Comparison of ENCODE assay signal across 19 cellular contexts in the genomic region with DNA sequence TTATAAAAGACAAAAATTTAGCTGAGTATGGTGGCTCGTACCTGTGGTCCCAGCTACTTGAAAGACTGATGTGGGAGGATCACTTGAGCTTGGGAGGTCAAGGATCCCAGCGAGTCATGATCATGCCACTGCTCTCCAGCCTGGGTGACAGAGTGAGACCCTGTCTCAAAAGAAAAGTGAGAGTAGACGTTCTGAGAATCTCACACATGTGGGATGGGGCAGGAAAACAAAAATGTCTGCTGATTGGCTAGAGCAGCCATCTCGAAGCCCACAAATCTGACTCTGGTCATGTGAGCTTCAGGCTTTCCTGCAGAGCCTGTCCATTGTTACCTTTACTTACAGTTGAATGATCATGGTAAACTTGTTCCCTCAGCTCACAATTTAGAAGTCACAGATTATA. TPM values are rescaled to one million over a fixed set of nuclear protein-coding genes. Genes with fewer than 3 reads are reported as not detected.
A peak's percentile ranks its signal among the peaks of the same experiment; 100 is the strongest.
DNase-seq lines count a peak whose midpoint lies in the region; ATAC-seq, FAIRE-seq and TF ChIP-seq lines count a peak whose summit lies in the region.
"Had no signal": no experiment of that assay in that cellular context is flagged by ENCODE, and none has a peak within 500 bp of the region (broad histone marks: within the 10 kb centered on the region; RNA-seq: fewer than 3 reads in every experiment).

No MANE protein-coding gene starts in this region.

- peaks cover 2% of the 10 kb centered on the region for H3K27me3 Mint-ChIP-seq in activated CD4-positive, alpha-beta T cell treated with anti-CD3 and anti-CD28 coated beads, Interleukin-2, amount 10 ng/mL, durations not matched to agents 24 days and 14 days
- no peaks in the 10 kb centered on the region for H3K27me3 Mint-ChIP-seq in activated naive CD8-positive, alpha-beta T cell
- H3K27me3 Mint-ChIP-seq in activated naive CD8-positive, alpha-beta T cell treated with anti-CD3 and anti-CD28 coated beads, Interleukin-2, amount 50 U/mL, for 24 hours, result no peaks in the 10 kb centered on the region
- peaks cover 4% of the 10 kb centered on the region for H3K27me3 Mint-ChIP-seq in GM23338 (ENCODE audit: insufficient read depth, low read depth, poor library complexity)

- no peaks in the 10 kb centered on the region for H3K79me2 ChIP-seq in GM23338 (replicated peaks; ENCODE audit: insufficient read depth)
- H3K79me2 ChIP-seq in endothelial cell of umbilical vein (ENCODE audit: control insufficient read depth, insufficient read depth, low read length), result no peaks in the 10 kb centered on the region

- H2AFZ ChIP-seq in GM23338, result 0 out of 2 replicates have a peak overlapping the region, but pooled peaks have one; percentile 47
- no peak overlapping the region for H2AFZ ChIP-seq in endothelial cell of umbilical vein (ENCODE audit: low read depth, low read length)

- no peaks in the 10 kb centered on the region for H4K20me1 ChIP-seq in GM23338 (replicated peaks; ENCODE audit: insufficient read depth)
- H4K20me1 ChIP-seq in endothelial cell of umbilical vein (replicated peaks; ENCODE audit: control insufficient read depth, extremely low read depth, insufficient read depth, low read length), result no peaks in the 10 kb centered on the region

- BruUV-seq in endothelial cell of umbilical vein (replicated peaks; lab: Mats Ljungman, UMichigan), result no TSS peak

- no peaks in the 10 kb centered on the region for H3K9me3 Mint-ChIP-seq in activated CD4-positive, alpha-beta T cell treated with anti-CD3 and anti-CD28 coated beads, Interleukin-2, amount 10 ng/mL, durations not matched to agents 24 days and 14 days
- H3K9me3 Mint-ChIP-seq in activated naive CD8-positive, alpha-beta T cell (ENCODE audit: low read depth), result no peaks in the 10 kb centered on the region
- H3K9me3 Mint-ChIP-seq in activated naive CD8-positive, alpha-beta T cell treated with anti-CD3 and anti-CD28 coated beads, Interleukin-2, amount 50 U/mL, for 24 hours, result no peaks in the 10 kb centered on the region
- no peaks in the 10 kb centered on the region for H3K9me3 Mint-ChIP-seq in GM23338
- H3K9me3 Mint-ChIP-seq: CD4-positive, CD25-positive, alpha-beta regulatory T cell; CD8-positive, alpha-beta memory T cell had no signal

- H3K27me3 ChIP-seq in GM23338 (ENCODE audit: insufficient read depth), result no peaks in the 10 kb centered on the region
- no peaks in the 10 kb centered on the region for H3K27me3 ChIP-seq in endothelial cell of umbilical vein (ENCODE audit: control insufficient read depth in 2 of 2, insufficient read depth in 2 of 2, low read length in 2 of 2)
- H3K27me3 ChIP-seq: BE2C had no signal

- intact Hi-C loops in activated CD4-positive, alpha-beta T cell treated with anti-CD3 and anti-CD28 coated beads, Interleukin-2, amount 10 ng/mL, durations not matched to agents 24 days and 14 days (cut with micrococcal nuclease), result no loop called here
- intact Hi-C loops in endothelial cell of umbilical vein (cut with micrococcal nuclease), result no loop called here

- peak overlapping the region; percentile 58 for H3K27ac Mint-ChIP-seq in activated CD4-positive, alpha-beta T cell treated with anti-CD3 and anti-CD28 coated beads, Interleukin-2, amount 10 ng/mL, durations not matched to agents 24 days and 14 days
- H3K27ac Mint-ChIP-seq in activated naive CD8-positive, alpha-beta T cell, result peak overlapping the region; percentile 22
- no peak overlapping the region for H3K27ac Mint-ChIP-seq in activated naive CD8-positive, alpha-beta T cell treated with anti-CD3 and anti-CD28 coated beads, Interleukin-2, amount 50 U/mL, for 24 hours
- H3K27ac Mint-ChIP-seq in GM23338, result no peak overlapping the region
- H3K27ac Mint-ChIP-seq: CD8-positive, alpha-beta memory T cell; H9 had no signal

- POLR2A ChIA-PET in endothelial cell of umbilical vein (lab: Charles Lee), result no interaction called here

- H3K36me3 ChIP-seq in GM23338 (ENCODE audit: insufficient read depth) (no peaks in the 10 kb centered on the region), endothelial cell of umbilical vein (ENCODE audit: control insufficient read depth in 2 of 2, extremely low read depth in 1 of 2, insufficient read depth in 2 of 2, low read length in 2 of 2) (no peaks in the 10 kb centered on the region)
- H3K36me3 ChIP-seq: BE2C had no signal

- H3K4me1 Mint-ChIP-seq in activated CD4-positive, alpha-beta T cell treated with anti-CD3 and anti-CD28 coated beads, Interleukin-2, amount 10 ng/mL, durations not matched to agents 24 days and 14 days, result peaks cover 8% of the 10 kb centered on the region
- H3K4me1 Mint-ChIP-seq in activated naive CD8-positive, alpha-beta T cell (ENCODE audit: low read depth), result no peaks in the 10 kb centered on the region
- H3K4me1 Mint-ChIP-seq in activated naive CD8-positive, alpha-beta T cell treated with anti-CD3 and anti-CD28 coated beads, Interleukin-2, amount 50 U/mL, for 24 hours, result peaks cover 13% of the 10 kb centered on the region
- H3K4me1 Mint-ChIP-seq in GM23338, result peaks cover 9% of the 10 kb centered on the region
- H3K4me1 Mint-ChIP-seq: CD8-positive, alpha-beta memory T cell had no signal

- no peak overlapping the region for H3K4me2 ChIP-seq in GM23338
- H3K4me2 ChIP-seq in endothelial cell of umbilical vein (ENCODE audit: insufficient read depth, low read length), result no peak overlapping the region

- ATAC-seq in activated naive CD8-positive, alpha-beta T cell treated with anti-CD3 and anti-CD28 coated beads, Interleukin-2, amount 50 U/mL, for 24 hours, result no peak
- ATAC-seq in GM23338, result no peak

- no peaks in the 10 kb centered on the region for H3K36me3 Mint-ChIP-seq in activated CD4-positive, alpha-beta T cell treated with anti-CD3 and anti-CD28 coated beads, Interleukin-2, amount 10 ng/mL, durations not matched to agents 24 days and 14 days (ENCODE audit: low read depth)
- no peaks in the 10 kb centered on the region for H3K36me3 Mint-ChIP-seq in activated naive CD8-positive, alpha-beta T cell
- H3K36me3 Mint-ChIP-seq in activated naive CD8-positive, alpha-beta T cell treated with anti-CD3 and anti-CD28 coated beads, Interleukin-2, amount 50 U/mL, for 24 hours (ENCODE audit: low read depth), result no peaks in the 10 kb centered on the region
- no peaks in the 10 kb centered on the region for H3K36me3 Mint-ChIP-seq in GM23338 (ENCODE audit: low read depth)
- H3K36me3 Mint-ChIP-seq: CD4-positive, CD25-positive, alpha-beta regulatory T cell; CD8-positive, alpha-beta memory T cell had no signal

- TF ChIP-seq CTCF in GM23338 (conservative IDR thresholded peaks at IDR 0.05; ENCODE audit: low read depth in 2 of 2) (no peak), endothelial cell of umbilical vein (IDR thresholded peaks at IDR 0.05; ENCODE audit: extremely low read depth in 1 of 2, insufficient read depth in 1 of 2, low read depth in 1 of 2, low read length in 2 of 2) (no peak)

- no peak overlapping the region for H3K4me3 Mint-ChIP-seq in activated CD4-positive, alpha-beta T cell treated with anti-CD3 and anti-CD28 coated beads, Interleukin-2, amount 10 ng/mL, durations not matched to agents 24 days and 14 days
- no peak overlapping the region for H3K4me3 Mint-ChIP-seq in activated naive CD8-positive, alpha-beta T cell
- H3K4me3 Mint-ChIP-seq in activated naive CD8-positive, alpha-beta T cell treated with anti-CD3 and anti-CD28 coated beads, Interleukin-2, amount 50 U/mL, for 24 hours, result no peak overlapping the region
- H3K4me3 Mint-ChIP-seq in GM23338, result no peak overlapping the region
- H3K4me3 Mint-ChIP-seq: CD4-positive, CD25-positive, alpha-beta regulatory T cell; CD8-positive, alpha-beta memory T cell; H9 had no signal

- H3K4me3 ChIP-seq in GM23338 (no peak overlapping the region), endothelial cell of umbilical vein (replicated peaks in 1 of 3; ENCODE audit: insufficient read depth in 1 of 3, low read depth in 1 of 3, low read length in 3 of 3) (no peak overlapping the region)

- no peak for DNase-seq in activated CD4-positive, alpha-beta T cell treated with anti-CD3 and anti-CD28 coated beads, Interleukin-2, amount 10 ng/mL, durations not matched to agents 24 days and 14 days
- no peak for DNase-seq in activated CD4-positive, alpha-beta T cell treated with anti-CD3 and anti-CD28 coated beads, Interleukin-2, amount 50 U/mL, for 48 hours
- DNase-seq in activated naive CD8-positive, alpha-beta T cell treated with anti-CD3 and anti-CD28 coated beads, Interleukin-2, amount 50 U/mL, for 24 hours, result no peak
- DNase-seq in GM23338 (ENCODE audit: low spot score), result no peak
- DNase-seq in endothelial cell of umbilical vein (ENCODE audit: low read depth, low spot score), result no peak
- DNase-seq in HuH-7.5 (ENCODE audit: low spot score), result no peak
- DNase-seq in DMS114 treated with DMSO at 0.1 percent for 48 hours (lab: John Stamatoyannopoulos, UW; ENCODE audit: unreplicated experiment), result no peak
- DNase-seq: ACHN; BE2C; C1 segment of cervical spinal cord; CD4-positive, CD25-positive, alpha-beta regulatory T cell; CD8-positive, alpha-beta memory T cell; COR-L47; DMS 273 treated with DMSO at 0.1 percent for 48 hours; H9 had no signal

- no peaks in the 10 kb centered on the region for H3K9me3 ChIP-seq in endothelial cell of umbilical vein (replicated peaks; ENCODE audit: control insufficient read depth, insufficient read depth, low read length)
- H3K9me3 ChIP-seq: BE2C had no signal

- no peaks in the 10 kb centered on the region for H3K9me1 ChIP-seq in endothelial cell of umbilical vein (replicated peaks; ENCODE audit: control insufficient read depth, extremely low read depth, insufficient read depth, low read length)

- H3K9me2 ChIP-seq in GM23338 (ENCODE audit: insufficient read depth), result no peaks in the 10 kb centered on the region

- H3K27ac ChIP-seq in GM23338 (ENCODE audit: low read depth) (no peak overlapping the region), endothelial cell of umbilical vein (ENCODE audit: insufficient read depth, low read depth, low read length) (no peak overlapping the region)

- FAIRE-seq in endothelial cell of umbilical vein (lab: Jason Lieb, UNC), result peak; percentile 52
- FAIRE-seq: A204.1, G401.6, H1 had no signal

- TF ChIP-seq POLR2A in endothelial cell of umbilical vein (IDR thresholded peaks at IDR 0.05; ENCODE audit: low read depth, low read length), result no peak

- 0 out of 2 replicates have a peak, but pooled peaks cover 8% of the 10 kb centered on the region for H3K4me1 ChIP-seq in GM23338 (ENCODE audit: insufficient read depth)
- peaks cover 6% of the 10 kb centered on the region for H3K4me1 ChIP-seq in endothelial cell of umbilical vein (ENCODE audit: control insufficient read depth, extremely low read depth, insufficient read depth, low read length)
- H3K4me1 ChIP-seq: BE2C had no signal

- dilution Hi-C loops in endothelial cell of umbilical vein (cut with MboI; ENCODE audit: extremely low pct_ligation_motif_present, low sequenced_read_pairs), result no loop called here

- H3K9ac ChIP-seq in endothelial cell of umbilical vein (replicated peaks; ENCODE audit: extremely low read depth, insufficient read depth, low read length), result no peak overlapping the region

- no peaks in the 10 kb centered on the region for H3F3A ChIP-seq in GM23338 (replicated peaks; ENCODE audit: low read depth)

- CTCF ChIA-PET in endothelial cell of umbilical vein (lab: Charles Lee), result no interaction called here

RNA-seq across cellular contexts. Expression of gene SLC9A7, which starts 23.1 kb away (rescaled TPM):
- 37.7 and 43.8 TPM in 2 replicates for total RNA-seq in activated CD4-positive, alpha-beta T cell treated with anti-CD3 and anti-CD28 coated beads, Interleukin-2, amount 10 ng/mL, durations not matched to agents 24 days and 14 days
- 11.0 and 15.4 TPM in 2 replicates for total RNA-seq in GM23338 (2014; rRNA removed; shearing (Covaris generic))
- polyA plus RNA-seq in GM23338 (2016; fragmentation: Nextera tagmentation; extraction: Ambion mirVana) (2.5 TPM in 2 replicates), endothelial cell of umbilical vein (3.5 and 4.6 TPM in 2 replicates)
- 7.5 and 10.4 TPM in 2 replicates for total RNA-seq in endothelial cell of umbilical vein
- 3.9 and 4.4 TPM in 2 replicates for polyA plus RNA-seq in endothelial cell of umbilical vein (2011; cell fraction: cytosol; rRNA removed)
- polyA plus RNA-seq in endothelial cell of umbilical vein (2011; cell fraction: nucleus; rRNA removed), result 5.4 and 7.2 TPM in 2 replicates
- 3.7 and 4.2 TPM in 2 replicates for polyA plus RNA-seq in endothelial cell of umbilical vein (2012)
- 21.9 and 29.7 TPM in 2 replicates for polyA minus RNA-seq in endothelial cell of umbilical vein
- 5.1 TPM for polyA minus RNA-seq in endothelial cell of umbilical vein (2011; cell fraction: cytosol; rRNA and poly(A)+ RNA removed)
- 5.9 and 6.8 TPM in 2 replicates for polyA minus RNA-seq in endothelial cell of umbilical vein (2011; cell fraction: nucleus; rRNA and poly(A)+ RNA removed)

RNA-seq across cellular contexts. Expression of gene RP2, which starts 54.8 kb away (rescaled TPM):
- total RNA-seq in activated CD4-positive, alpha-beta T cell treated with anti-CD3 and anti-CD28 coated beads, Interleukin-2, amount 10 ng/mL, durations not matched to agents 24 days and 14 days, result 6.3 and 7.6 TPM in 2 replicates
- 11.0 and 12.1 TPM in 2 replicates for total RNA-seq in GM23338 (2014; rRNA removed; shearing (Covaris generic))
- polyA plus RNA-seq in GM23338 (2016; fragmentation: Nextera tagmentation; extraction: Ambion mirVana) (4.5 TPM in 2 replicates), endothelial cell of umbilical vein (5.9 and 7.4 TPM in 2 replicates)
- total RNA-seq in endothelial cell of umbilical vein, result 18.7 and 20.5 TPM in 2 replicates
- 9.1 and 9.3 TPM in 2 replicates for polyA plus RNA-seq in endothelial cell of umbilical vein (2011; cell fraction: cytosol; rRNA removed)
- 4.9 and 6.4 TPM in 2 replicates for polyA plus RNA-seq in endothelial cell of umbilical vein (2011; cell fraction: nucleus; rRNA removed)
- polyA plus RNA-seq in endothelial cell of umbilical vein (2012), result 15.5 and 21.4 TPM in 2 replicates
- 15.1 and 15.4 TPM in 2 replicates for polyA minus RNA-seq in endothelial cell of umbilical vein
- 7.9 TPM for polyA minus RNA-seq in endothelial cell of umbilical vein (2011; cell fraction: cytosol; rRNA and poly(A)+ RNA removed)
- 6.9 and 12.4 TPM in 2 replicates for polyA minus RNA-seq in endothelial cell of umbilical vein (2011; cell fraction: nucleus; rRNA and poly(A)+ RNA removed)

Comparison
In these comparisons a context has a peak if more than half of its experiments do, and no peak if none do; other contexts are left out.
1. H3K27ac Mint-ChIP-seq: peak in activated CD4-positive, alpha-beta T cell treated with anti-CD3 and anti-CD28 coated beads, Interleukin-2, amount 10 ng/mL, durations not matched to agents 24 days and 14 days (single experiment) and activated naive CD8-positive, alpha-beta T cell (single experiment); none in activated naive CD8-positive, alpha-beta T cell treated with anti-CD3 and anti-CD28 coated beads, Interleukin-2, amount 50 U/mL, for 24 hours (single experiment) and GM23338 (single experiment).